ENCODE assay signal across 21 cellular contexts in the genomic region with DNA sequence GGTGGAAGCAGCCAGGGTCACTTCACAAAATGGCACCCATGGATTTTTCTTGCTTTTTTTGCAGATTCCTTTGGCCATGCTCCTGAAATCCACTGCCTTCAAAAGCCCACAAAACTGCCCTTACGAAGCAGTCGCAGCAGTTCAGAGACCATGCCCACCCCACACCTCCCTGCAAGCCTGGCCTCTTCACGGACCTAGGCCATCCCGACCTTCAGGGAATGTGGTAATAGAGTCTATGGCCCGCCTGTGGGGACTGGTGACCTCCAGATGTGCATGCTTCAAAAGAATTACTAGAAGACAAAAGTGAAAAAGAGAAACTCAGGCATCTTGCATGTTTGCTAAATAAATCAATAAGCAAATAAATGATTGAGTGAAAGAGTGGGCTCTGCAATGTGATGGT.
"Had no signal": no experiment of that assay in that cellular context is flagged by ENCODE, and none has a peak within 500 bp of the region (broad histone marks: within the 10 kb centered on the region; RNA-seq: fewer than 3 reads in every experiment).

No MANE protein-coding gene starts in this region.

- H3K27ac ChIP-seq: SJCRH30, VCaP had no signal

- H3K36me3 ChIP-seq: SJCRH30 had no signal

- H3K4me2 ChIP-seq: SK-N-SH had no signal

- H3K4me1 ChIP-seq: SJCRH30 had no signal

- H3K9ac ChIP-seq: SK-N-SH had no signal

- H3K9me3 ChIP-seq: SJCRH30, SK-N-SH had no signal

- H3K4me3 ChIP-seq: SJCRH30 had no signal

- DNase-seq: activated CD4-positive, alpha-beta memory T cell treated with anti-CD3 and anti-CD28 coated beads for 36 hours; activated CD4-positive, alpha-beta T cell treated with anti-CD3 and anti-CD28 coated beads, Interleukin-2, amount 10 ng/mL, durations not matched to agents 7 days and 5 days; activated CD4-positive, CD25-positive, alpha-beta regulatory T cell; activated CD8-positive, alpha-beta memory T cell treated with anti-CD3 and anti-CD28 coated beads for 24 hours; activated gamma-delta T cell; activated naive CD4-positive, alpha-beta T cell treated with anti-CD3 and anti-CD28 coated beads for 36 hours; activated T-cell treated with anti-CD3 and anti-CD28 coated beads, Interleukin-2, amount 50 U/mL, for 4 hours; KG1; NCI-H1048; NCI-H2029; NCI-H2107; NCI-H345; NCI-H510A treated with DMSO at 0.1 percent for 48 hours; NK-92 treated with Interleukin-12 subunit alpha and Interleukin-12 subunit beta, amount 100 ng/mL, for 24 hours; OCI-M1; Right ventricle myocardium superior; SJCRH30; SK-N-SH; T-helper 1 cell had no signal

- ATAC-seq: activated T-cell treated with anti-CD3 and anti-CD28 coated beads, Interleukin-2, amount 50 U/mL, for 4 hours; Panc1 had no signal

- H3K27me3 ChIP-seq: SJCRH30 had no signal
